In the genomic region with DNA sequence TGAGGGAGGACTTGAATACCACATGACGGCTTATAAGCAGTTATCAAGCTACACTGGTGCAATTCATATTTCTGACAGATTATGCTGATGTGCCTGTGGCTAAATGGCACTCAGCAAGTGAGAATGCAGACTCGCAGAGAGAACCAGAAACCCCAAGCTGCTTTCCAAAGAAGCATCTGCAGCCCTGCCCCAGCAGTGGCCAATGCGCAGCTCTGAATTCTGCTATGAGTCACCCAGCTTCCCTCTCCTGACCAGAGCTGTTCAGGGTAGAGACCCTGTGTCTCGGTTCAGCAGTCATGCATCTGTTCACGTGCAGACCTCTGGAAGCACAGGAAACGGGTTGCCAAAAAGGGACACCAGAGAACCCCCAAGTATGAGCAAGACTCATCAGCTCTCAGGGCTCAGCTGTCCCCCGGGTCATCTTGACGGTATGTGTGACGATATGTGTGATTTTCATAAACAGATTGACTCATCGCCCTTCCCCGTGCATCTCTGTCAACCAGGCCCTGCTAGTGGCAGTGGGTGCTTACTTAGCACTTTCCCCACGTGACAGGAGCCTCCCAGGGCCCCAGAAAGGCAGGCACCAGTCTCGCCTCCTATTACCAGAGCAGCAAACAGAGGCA, we compare ENCODE assay signal across 8 cellular contexts.
DNase-seq lines count a peak whose midpoint lies in the region; ATAC-seq, FAIRE-seq and TF ChIP-seq lines count a peak whose summit lies in the region.

No MANE protein-coding gene starts in this region.

- peak overlapping the region; percentile 70 for H3K9ac ChIP-seq in keratinocyte (ENCODE audit: control insufficient read depth, extremely low read depth, insufficient read depth, low read length)

- peak; percentile 99 for FAIRE-seq in keratinocyte (lab: Jason Lieb, UNC)

- H3K27ac ChIP-seq in HL-60 (replicated peaks) (peak overlapping the region; percentile 13; the same call in 1 of the 2 replicates), keratinocyte (ENCODE audit: control insufficient read depth, insufficient read depth, low read length) (peak overlapping the region; percentile 82)

- H3K79me2 ChIP-seq in keratinocyte (ENCODE audit: control insufficient read depth, insufficient read depth, low read length) = no peaks in the 10 kb centered on the region

- no peaks in the 10 kb centered on the region for H3K27me3 ChIP-seq in HL-60 (ENCODE audit: insufficient read depth, poor library complexity, severe bottlenecking)
- H3K27me3 ChIP-seq in keratinocyte (ENCODE audit: control insufficient read depth, extremely low read depth, insufficient read depth, low read length) = no peaks in the 10 kb centered on the region

- DNase-seq in CD1c-positive myeloid dendritic cell (ENCODE audit: extremely low spot score) = peak; percentile 95
- DNase-seq in HL-60 (ENCODE audit: low read depth in 1 of 2, low spot score in 1 of 2) = peak; percentile 79 to 87
- peak; percentile 93 for DNase-seq in T-helper 22 cell (ENCODE audit: low read depth)
- DNase-seq in astrocyte of the hippocampus (ENCODE audit: low read depth, low spot score) = peak; percentile 91
- DNase-seq in keratinocyte (ENCODE audit: low read depth, low spot score) = peak; percentile 88
- DNase-seq in stimulated activated CD4-positive, alpha-beta T cell treated with anti-CD3 and anti-CD28 coated beads, Interleukin-4, amount 100 ng/mL, for 1 hour = peak; percentile 75
- DNase-seq in NCI-H1105 treated with DMSO at 0.1 percent for 48 hours (lab: John Stamatoyannopoulos, UW) = no peak

- no peaks in the 10 kb centered on the region for H3K36me3 ChIP-seq in keratinocyte (ENCODE audit: control insufficient read depth in 2 of 2, extremely low read depth in 1 of 2, insufficient read depth in 2 of 2, low read length in 2 of 2)

- no peaks in the 10 kb centered on the region for H3K9me1 ChIP-seq in keratinocyte (ENCODE audit: control insufficient read depth, extremely low read depth, insufficient read depth, low read length)

- peak overlapping the region; percentile 20 for H2AFZ ChIP-seq in keratinocyte (ENCODE audit: control insufficient read depth, low read length)

- H3K4me1 ChIP-seq in keratinocyte (ENCODE audit: control insufficient read depth, extremely low read depth, insufficient read depth, low read length) = peaks cover 40% of the 10 kb centered on the region

- ATAC-seq in GM19468 (IDR thresholded peaks at IDR 0.05; ENCODE audit: extremely low read depth, unreplicated experiment) = peak; percentile 98

- H3K4me2 ChIP-seq in keratinocyte (ENCODE audit: control insufficient read depth, extremely low read depth, insufficient read depth, low read depth, low read length) = peak overlapping the region; percentile 78

- no peak for TF ChIP-seq CTCF in HL-60 (IDR thresholded peaks at IDR 0.05; ENCODE audit: insufficient read depth, low read length)
- no peak for TF ChIP-seq CTCF in keratinocyte (optimal IDR thresholded peaks at IDR 0.05 in 1 of 3, IDR thresholded peaks at IDR 0.05 in 1 of 3, conservative IDR thresholded peaks at IDR 0.05 in 1 of 3; ENCODE audit: extremely low read depth in 1 of 3, insufficient read depth in 2 of 3, low read length in 3 of 3)

- H3K4me3 ChIP-seq in HL-60 (replicated peaks; ENCODE audit: insufficient read depth, low read length) (no peak overlapping the region), keratinocyte (ENCODE audit: control insufficient read depth in 2 of 3, extremely low read depth in 1 of 3, insufficient read depth in 2 of 3, low read depth in 1 of 3, low read length in 3 of 3) (peak overlapping the region in 2 of 3 experiments; percentile 11 to 39)

- no peaks in the 10 kb centered on the region for H3K9me3 ChIP-seq in keratinocyte (ENCODE audit: control insufficient read depth, low read depth, low read length)

- dilution Hi-C loops in keratinocyte (cut with MboI; ENCODE audit: extremely low pct_ligation_motif_present, low sequenced_read_pairs) = no loop called here

- H4K20me1 ChIP-seq in keratinocyte (ENCODE audit: control insufficient read depth, extremely low read depth, insufficient read depth, low read length) = no peaks in the 10 kb centered on the region
